ENCODE assay signal across 7 cellular contexts in genomic region chr12:120581998-120582397, GRCh38. TPM values are rescaled to one million over a fixed set of nuclear protein-coding genes. Genes with fewer than 3 reads are reported as not detected.
DNase-seq lines count a peak whose midpoint lies in the region; ATAC-seq and TF ChIP-seq lines count a peak whose summit lies in the region.

No MANE protein-coding gene starts in this region.

- no peaks in the 10 kb centered on the region for H3K79me2 ChIP-seq in H9 (ENCODE audit: insufficient read depth, low read length)
- H3K79me2 ChIP-seq in SU-DHL-6 (ENCODE audit: insufficient read depth, low read length): peaks cover 11% of the 10 kb centered on the region; the same call in 1 of the 2 replicates
- H3K79me2 ChIP-seq in fibroblast of lung (ENCODE audit: control insufficient read depth, insufficient read depth, low read length): no peaks in the 10 kb centered on the region

- peaks cover 3% of the 10 kb centered on the region for H3K23me2 ChIP-seq in H9 (ENCODE audit: insufficient read length, low read depth, low read length, poor library complexity, severe bottlenecking)

- no peak overlapping the region for H3K18ac ChIP-seq in H9 (ENCODE audit: insufficient read length, low read depth, low read length)

- no peaks in the 10 kb centered on the region for H4K20me1 ChIP-seq in H9 (ENCODE audit: control insufficient read depth, insufficient read depth, insufficient read length)
- no peaks in the 10 kb centered on the region for H4K20me1 ChIP-seq in SU-DHL-6 (ENCODE audit: low read depth, low read length)
- H4K20me1 ChIP-seq in fibroblast of lung (ENCODE audit: control insufficient read depth, extremely low read depth, insufficient read depth, low read length): no peaks in the 10 kb centered on the region

- H3K27me3 Mint-ChIP-seq in H9 (ENCODE audit: low read depth): peaks cover 26% of the 10 kb centered on the region

- no peaks in the 10 kb centered on the region for H3K79me1 ChIP-seq in H9 (ENCODE audit: insufficient read depth, low read depth, low read length, poor library complexity, severe bottlenecking)

- no CpG with 5 or more reads among the region's 9 CpGs for WGBS in H9 (ENCODE audit: extremely low coverage, insufficient read length, low lambda C conversion rate)

- ATAC-seq in GM18907 (IDR thresholded peaks at IDR 0.05; ENCODE audit: unreplicated experiment) (no peak), HG02884 (IDR thresholded peaks at IDR 0.05; ENCODE audit: unreplicated experiment) (no peak)

- H3K9ac ChIP-seq in H9 (ENCODE audit: extremely low read depth, insufficient read length, low read length) (no peak overlapping the region), SU-DHL-6 (ENCODE audit: low read length) (peak overlapping the region; percentile 80), fibroblast of lung (ENCODE audit: insufficient read depth, low read length) (no peak overlapping the region), skeletal muscle satellite cell (ENCODE audit: low read depth, low read length) (peak overlapping the region; percentile 62)

- no peak overlapping the region for H2BK12ac ChIP-seq in H9 (ENCODE audit: insufficient read length, low read depth, low read length)

- H4K91ac ChIP-seq in H9 (ENCODE audit: insufficient read length, low read depth, low read length): no peak overlapping the region

- no peak overlapping the region for H3K14ac ChIP-seq in H9 (ENCODE audit: insufficient read depth, low read length)

- H3K9me2 ChIP-seq in SU-DHL-6 (replicated peaks; ENCODE audit: insufficient read depth, low read length): no peaks in the 10 kb centered on the region

- H2BK15ac ChIP-seq in H9 (ENCODE audit: low read depth, low read length): no peak overlapping the region

- H3K27me3 ChIP-seq in H9 (ENCODE audit: insufficient read depth, low read length) (no peaks in the 10 kb centered on the region; the same call in 1 of the 2 replicates), SU-DHL-6 (ENCODE audit: low read length) (no peaks in the 10 kb centered on the region), fibroblast of lung (ENCODE audit: control insufficient read depth, insufficient read depth, low read length) (peaks cover 2% of the 10 kb centered on the region), skeletal muscle satellite cell (ENCODE audit: control insufficient read depth, insufficient read depth, low read length) (peaks cover 4% of the 10 kb centered on the region)

- H2AFZ ChIP-seq in H9 (ENCODE audit: low read length): no peak overlapping the region
- H2AFZ ChIP-seq in SU-DHL-6 (ENCODE audit: low read depth, low read length, severe bottlenecking): peak overlapping the region; percentile 76
- peak overlapping the region; percentile 97 for H2AFZ ChIP-seq in fibroblast of lung (ENCODE audit: low read length)

- no peak overlapping the region for H4K5ac ChIP-seq in H9 (ENCODE audit: insufficient read length, low read depth, low read length)

- H3K4me3 ChIP-seq in SU-DHL-6 (ENCODE audit: insufficient read depth, low read length, poor library complexity, severe bottlenecking) (peak overlapping the region; percentile 82), fibroblast of lung (replicated peaks in 1 of 4; ENCODE audit: control extremely low read depth in 1 of 4, insufficient read depth in 1 of 4, low read depth in 3 of 4, low read length in 4 of 4) (peak overlapping the region; percentile 89 to 97 (median 95)), skeletal muscle satellite cell (ENCODE audit: low read length) (peak overlapping the region; percentile 90)

- H3K9me3 Mint-ChIP-seq in H9: no peaks in the 10 kb centered on the region

- no peak for TF ChIP-seq CTCF in H9 (conservative IDR thresholded peaks at IDR 0.05)
- TF ChIP-seq CTCF in SU-DHL-6 (IDR thresholded peaks at IDR 0.05; ENCODE audit: insufficient read depth, low read length, poor library complexity, severe bottlenecking): no peak
- TF ChIP-seq CTCF in fibroblast of lung (conservative IDR thresholded peaks at IDR 0.05 in 1 of 2, IDR thresholded peaks at IDR 0.05 in 1 of 2; ENCODE audit: low read depth in 1 of 2, low read length in 2 of 2): no peak

- H3K27ac ChIP-seq in H9 (ENCODE audit: insufficient read length, low read depth, low read length) (no peak overlapping the region), SU-DHL-6 (ENCODE audit: low read depth, low read length) (0 out of 2 replicates have a peak overlapping the region, but pooled peaks have one; percentile 6), fibroblast of lung (ENCODE audit: insufficient read depth, low read length) (peak overlapping the region; percentile 3)

- H3K4me3 Mint-ChIP-seq in H9: peak overlapping the region; percentile 99

- H3K23ac ChIP-seq in H9 (ENCODE audit: insufficient read length, low read depth, low read length): no peak overlapping the region

- H3K4me1 ChIP-seq in H9 (ENCODE audit: insufficient read depth, low read length) (no peaks in the 10 kb centered on the region), fibroblast of lung (ENCODE audit: control insufficient read depth, extremely low read depth, insufficient read depth, low read length) (peaks cover 7% of the 10 kb centered on the region), skeletal muscle satellite cell (ENCODE audit: control insufficient read depth, insufficient read depth, low read length) (peaks cover 15% of the 10 kb centered on the region)

- H2BK5ac ChIP-seq in H9 (ENCODE audit: insufficient read length, low read length): no peak overlapping the region

- no peak overlapping the region for H3K4ac ChIP-seq in H9 (ENCODE audit: low read depth, low read length)

- no peak overlapping the region for H3K56ac ChIP-seq in H9 (ENCODE audit: insufficient read length, low read depth, low read length)

- no peak overlapping the region for H3K27ac Mint-ChIP-seq in H9

- H3K4me1 Mint-ChIP-seq in H9: peaks cover 20 to 22% of the 10 kb centered on the region in 2 experiments

- H3K36me3 ChIP-seq in SU-DHL-6 (ENCODE audit: low read length): peaks cover 6% of the 10 kb centered on the region; the same call in 1 of the 2 replicates
- peaks cover 2% of the 10 kb centered on the region for H3K36me3 ChIP-seq in fibroblast of lung (ENCODE audit: control insufficient read depth, insufficient read depth, low read length)
- H3K36me3 ChIP-seq in skeletal muscle satellite cell (ENCODE audit: insufficient read depth, low read length): peaks cover 27% of the 10 kb centered on the region

- peaks cover 6 to 34% (median 25%) of the 10 kb centered on the region in 3 experiments for H3K36me3 Mint-ChIP-seq in H9 (ENCODE audit: insufficient read depth in 1 of 3, low read depth in 3 of 3)

- no peak overlapping the region for H2BK120ac ChIP-seq in H9 (ENCODE audit: low read depth, low read length, poor library complexity, severe bottlenecking)

- H3K9me3 ChIP-seq in H9 (ENCODE audit: control insufficient read depth, low read depth, low read length): no peaks in the 10 kb centered on the region
- no peaks in the 10 kb centered on the region for H3K9me3 ChIP-seq in SU-DHL-6 (ENCODE audit: insufficient read depth, low read length)
- no peaks in the 10 kb centered on the region for H3K9me3 ChIP-seq in fibroblast of lung (ENCODE audit: control insufficient read depth, insufficient read depth, low read depth, low read length)
- H3K9me3 ChIP-seq in skeletal muscle satellite cell (replicated peaks; ENCODE audit: low read length): no peaks in the 10 kb centered on the region

- H3F3A ChIP-seq in SU-DHL-6 (ENCODE audit: insufficient read depth): peaks cover 7% of the 10 kb centered on the region

- DNase-seq in H9 (no peak), fibroblast of lung (ENCODE audit: low read depth in 2 of 2) (no peak), DMS79 (lab: John Stamatoyannopoulos, UW) (no peak)

- H2BK20ac ChIP-seq in H9 (ENCODE audit: low read depth, low read length, poor library complexity, severe bottlenecking): no peak overlapping the region

- peak overlapping the region; percentile 76 for H3K4me2 ChIP-seq in H9 (ENCODE audit: insufficient read depth, insufficient read length, low read length)
- H3K4me2 ChIP-seq in SU-DHL-6 (ENCODE audit: low read depth, low read length, poor library complexity, severe bottlenecking): peak overlapping the region; percentile 73
- H3K4me2 ChIP-seq in fibroblast of lung (ENCODE audit: extremely low read depth, insufficient read depth, low read length): peak overlapping the region; percentile 82
- H3K4me2 ChIP-seq in skeletal muscle satellite cell (ENCODE audit: low read length): peak overlapping the region; percentile 93

- H2AK5ac ChIP-seq in H9 (ENCODE audit: insufficient read length, low read length): no peak overlapping the region

- no peak overlapping the region for H3T11ph ChIP-seq in H9 (ENCODE audit: low read length)

- H4K8ac ChIP-seq in H9 (replicated peaks; ENCODE audit: insufficient read length, low read depth, low read length): no peak overlapping the region

RNA-seq across cellular contexts. Expression of gene POP5, which starts 0.8 kb away (rescaled TPM):
- total RNA-seq in H9 (2021) (64.0 and 65.8 TPM in 2 replicates), fibroblast of lung (25.7 and 28.6 TPM in 2 replicates)
- polyA plus RNA-seq in fibroblast of lung: 50.3 and 69.0 TPM in 2 replicates
- 38.4 and 50.6 TPM in 2 replicates for polyA plus RNA-seq in fibroblast of lung (2012)
- 13.3 and 18.7 TPM in 2 replicates for polyA minus RNA-seq in fibroblast of lung (ENCODE audit: low replicate concordance)
- 45.1 and 50.9 TPM in 2 replicates for total RNA-seq in skeletal muscle satellite cell (2012; rRNA removed)

RNA-seq across cellular contexts. Expression of gene RNF10, which starts 47.8 kb away (rescaled TPM):
- total RNA-seq in H9 (2021): 153 and 157 TPM in 2 replicates
- total RNA-seq in fibroblast of lung: 93.0 and 174 TPM in 2 replicates
- polyA plus RNA-seq in fibroblast of lung: 184 and 189 TPM in 2 replicates
- polyA plus RNA-seq in fibroblast of lung (2012): 181 and 204 TPM in 2 replicates
- 434 and 475 TPM in 2 replicates for polyA minus RNA-seq in fibroblast of lung (ENCODE audit: low replicate concordance)
- total RNA-seq in skeletal muscle satellite cell (2012; rRNA removed): 97.2 and 108 TPM in 2 replicates

RNA-seq across cellular contexts. Expression of gene COQ5, which starts 53.0 kb away (rescaled TPM):
- 31.3 and 34.8 TPM in 2 replicates for total RNA-seq in H9 (2021)
- 31.8 and 38.5 TPM in 2 replicates for total RNA-seq in fibroblast of lung
- polyA plus RNA-seq in fibroblast of lung: 32.1 and 39.1 TPM in 2 replicates
- polyA plus RNA-seq in fibroblast of lung (2012): 32.8 and 34.0 TPM in 2 replicates
- polyA minus RNA-seq in fibroblast of lung (ENCODE audit: low replicate concordance): 6.9 and 7.1 TPM in 2 replicates
- total RNA-seq in skeletal muscle satellite cell (2012; rRNA removed): 17.7 and 21.3 TPM in 2 replicates

RNA-seq across cellular contexts. Expression of gene CABP1, which starts 58.4 kb away (rescaled TPM):
- 3.0 and 3.1 TPM in 2 replicates for total RNA-seq in H9 (2021)
- total RNA-seq in fibroblast of lung: under 0.01 TPM in 1 of 2 replicates, not detected in the other
- polyA plus RNA-seq in fibroblast of lung: 0.06 and 0.36 TPM in 2 replicates
- polyA plus RNA-seq in fibroblast of lung (2012): 0.12 and 0.16 TPM in 2 replicates
- polyA minus RNA-seq in fibroblast of lung (ENCODE audit: low replicate concordance): 2.5 TPM in 1 of 2 replicates, not detected in the other
- total RNA-seq in skeletal muscle satellite cell (2012; rRNA removed): 0.22 and 0.76 TPM in 2 replicates

Comparison
In these comparisons a context has a peak if more than half of its experiments do, and no peak if none do; other contexts are left out.
1. H3K9ac ChIP-seq: peak in SU-DHL-6 (single experiment) and skeletal muscle satellite cell (single experiment); none in H9 (single experiment) and fibroblast of lung (single experiment).
2. Peak in every context shown above with its lines, with median percentiles within 50 percentile points of each other: H3K4me2 ChIP-seq and H3K4me3 ChIP-seq.